Comparison of ENCODE assay signal across 26 cellular contexts in genomic region chr17:17128476-17129075, GRCh38.
DNase-seq lines count a peak whose midpoint lies in the region; ATAC-seq, FAIRE-seq and TF ChIP-seq lines count a peak whose summit lies in the region.
"Had no signal": no experiment of that assay in that cellular context is flagged by ENCODE, and none has a peak within 500 bp of the region (broad histone marks: within the 10 kb centered on the region; RNA-seq: fewer than 3 reads in every experiment).

No MANE protein-coding gene starts in this region.

- peak overlapping the region; percentile 34; the same call in 1 of the 2 replicates for H3K27ac Mint-ChIP-seq in WTC11
- H3K27ac Mint-ChIP-seq in progenitor cell of endocrine pancreas: no peak overlapping the region
- H3K27ac Mint-ChIP-seq in activated T-helper 1 cell treated with anti-CD3 and anti-CD28 coated beads, Interleukin-12 subunit alpha, Interleukin-12 subunit beta, Interleukin-2, Interleukin-4 antibody, amounts not matched to agents 30 ng/mL and 10 ng/mL and 1 ng/mL, durations not matched to agents 14 hours and 24 hours and 36 hours: no peak overlapping the region
- H3K27ac Mint-ChIP-seq: activated B cell treated with CpG ODN at 0.5 μM for 24 hours; activated T-cell treated with anti-CD3 and anti-CD28 coated beads, Interleukin-2, amount 50 U/mL, for 72 hours; dendritic cell treated with granulocyte-macrophage colony-stimulating factor and Interleukin-4, amounts not matched to agents 40 ng/mL and 50 ng/mL, for 4 days; memory B cell; T-helper 2 cell treated with Interferon-gamma antibody and Interleukin-4, amounts not matched to agents 5 μg/mL and 100 μg/mL, for 36 hours had no signal

- intact Hi-C loops in Right ventricle myocardium inferior (cut with DNase I) (no loop called here), kidney (cut with DNase I) (no loop called here), tibial artery (cut with DNase I; ENCODE audit: low total_unique reads) (loop anchor here (10.0 kb wide), 1 partner anchor 124 kb away; no protein-coding TSS in a partner anchor), thyroid gland (cut with DNase I) (no loop called here)
- intact Hi-C loops in activated T-helper 1 cell treated with anti-CD3 and anti-CD28 coated beads, Interleukin-12 subunit alpha, Interleukin-12 subunit beta, Interleukin-2, Interleukin-4 antibody, amounts not matched to agents 30 ng/mL and 10 ng/mL and 1 ng/mL, durations not matched to agents 14 hours and 24 hours and 36 hours (cut with micrococcal nuclease): no loop called here

- H3K27me3 ChIP-seq in right atrium auricular region: no peaks in the 10 kb centered on the region
- H3K27me3 ChIP-seq in tibial artery: no peaks in the 10 kb centered on the region
- H3K27me3 ChIP-seq in thyroid gland: no peaks in the 10 kb centered on the region
- H3K27me3 ChIP-seq: body of pancreas, stomach had no signal

- no peaks in the 10 kb centered on the region for H3K36me3 Mint-ChIP-seq in WTC11
- H3K36me3 Mint-ChIP-seq in progenitor cell of endocrine pancreas (ENCODE audit: insufficient read depth): peaks cover 2% of the 10 kb centered on the region
- H3K36me3 Mint-ChIP-seq in activated T-helper 1 cell treated with anti-CD3 and anti-CD28 coated beads, Interleukin-12 subunit alpha, Interleukin-12 subunit beta, Interleukin-2, Interleukin-4 antibody, amounts not matched to agents 30 ng/mL and 10 ng/mL and 1 ng/mL, durations not matched to agents 14 hours and 24 hours and 36 hours (ENCODE audit: low read depth): peaks cover 4% of the 10 kb centered on the region

- no peaks in the 10 kb centered on the region for H3K9me3 Mint-ChIP-seq in WTC11
- no peaks in the 10 kb centered on the region for H3K9me3 Mint-ChIP-seq in progenitor cell of endocrine pancreas (ENCODE audit: low read depth)
- H3K9me3 Mint-ChIP-seq in activated T-helper 1 cell treated with anti-CD3 and anti-CD28 coated beads, Interleukin-12 subunit alpha, Interleukin-12 subunit beta, Interleukin-2, Interleukin-4 antibody, amounts not matched to agents 30 ng/mL and 10 ng/mL and 1 ng/mL, durations not matched to agents 14 hours and 24 hours and 36 hours: no peaks in the 10 kb centered on the region
- H3K9me3 Mint-ChIP-seq: activated B cell treated with CpG ODN at 0.5 μM for 24 hours; activated T-cell treated with anti-CD3 and anti-CD28 coated beads, Interleukin-2, amount 50 U/mL, for 72 hours; dendritic cell treated with granulocyte-macrophage colony-stimulating factor and Interleukin-4, amounts not matched to agents 40 ng/mL and 50 ng/mL, for 4 days; memory B cell; T-helper 2 cell treated with Interferon-gamma antibody and Interleukin-4, amounts not matched to agents 5 μg/mL and 100 μg/mL, for 36 hours had no signal

- H3K4me3 Mint-ChIP-seq in WTC11: no peak overlapping the region
- H3K4me3 Mint-ChIP-seq in progenitor cell of endocrine pancreas (ENCODE audit: low read depth): no peak overlapping the region
- no peak overlapping the region for H3K4me3 Mint-ChIP-seq in activated T-helper 1 cell treated with anti-CD3 and anti-CD28 coated beads, Interleukin-12 subunit alpha, Interleukin-12 subunit beta, Interleukin-2, Interleukin-4 antibody, amounts not matched to agents 30 ng/mL and 10 ng/mL and 1 ng/mL, durations not matched to agents 14 hours and 24 hours and 36 hours
- H3K4me3 Mint-ChIP-seq: activated B cell treated with CpG ODN at 0.5 μM for 24 hours; activated T-cell treated with anti-CD3 and anti-CD28 coated beads, Interleukin-2, amount 50 U/mL, for 72 hours; dendritic cell treated with granulocyte-macrophage colony-stimulating factor and Interleukin-4, amounts not matched to agents 40 ng/mL and 50 ng/mL, for 4 days; memory B cell; T-helper 2 cell treated with Interferon-gamma antibody and Interleukin-4, amounts not matched to agents 5 μg/mL and 100 μg/mL, for 36 hours had no signal

- H3K4me1 Mint-ChIP-seq in WTC11 (0 out of 2 replicates have a peak, but pooled peaks cover 4% of the 10 kb centered on the region), progenitor cell of endocrine pancreas (ENCODE audit: low read depth) (no peaks in the 10 kb centered on the region)
- H3K4me1 Mint-ChIP-seq in activated T-helper 1 cell treated with anti-CD3 and anti-CD28 coated beads, Interleukin-12 subunit alpha, Interleukin-12 subunit beta, Interleukin-2, Interleukin-4 antibody, amounts not matched to agents 30 ng/mL and 10 ng/mL and 1 ng/mL, durations not matched to agents 14 hours and 24 hours and 36 hours (ENCODE audit: low read depth): peaks cover 30% of the 10 kb centered on the region

- ATAC-seq in Right ventricle myocardium inferior (no peak), WTC11 (no peak)
- ATAC-seq: A549; activated T-cell treated with anti-CD3 and anti-CD28 coated beads, Interleukin-2, amount 50 U/mL, for 72 hours; body of pancreas; HCT116; Panc1 had no signal

- POLR2A ChIA-PET in WTC11 (lab: Charles Lee): no interaction called here

- H3K9me3 ChIP-seq in right atrium auricular region (no peaks in the 10 kb centered on the region), kidney (ENCODE audit: control insufficient read depth in 1 of 2, low read length in 2 of 2) (no peaks in the 10 kb centered on the region), tibial artery (no peaks in the 10 kb centered on the region), thyroid gland (no peaks in the 10 kb centered on the region)
- H3K9me3 ChIP-seq: A549, body of pancreas, stomach had no signal

- FAIRE-seq in kidney (lab: Jason Lieb, UNC): no peak
- FAIRE-seq: A549, GM18507 had no signal

- 84 to 88% methylated on average over 14 of the region's 14 CpGs for WGBS in thyroid gland, 2 donors

- H3K27me3 Mint-ChIP-seq in WTC11 (ENCODE audit: low read depth) (no peaks in the 10 kb centered on the region), progenitor cell of endocrine pancreas (no peaks in the 10 kb centered on the region)
- H3K27me3 Mint-ChIP-seq in activated T-helper 1 cell treated with anti-CD3 and anti-CD28 coated beads, Interleukin-12 subunit alpha, Interleukin-12 subunit beta, Interleukin-2, Interleukin-4 antibody, amounts not matched to agents 30 ng/mL and 10 ng/mL and 1 ng/mL, durations not matched to agents 14 hours and 24 hours and 36 hours (ENCODE audit: insufficient read depth): no peaks in the 10 kb centered on the region
- H3K27me3 Mint-ChIP-seq: activated B cell treated with CpG ODN at 0.5 μM for 24 hours; dendritic cell treated with granulocyte-macrophage colony-stimulating factor and Interleukin-4, amounts not matched to agents 40 ng/mL and 50 ng/mL, for 4 days; memory B cell had no signal

- H3K27ac ChIP-seq in right atrium auricular region (no peak overlapping the region), kidney (ENCODE audit: low read depth in 2 of 2, low read length in 2 of 2) (no peak overlapping the region), tibial artery (peak overlapping the region; percentile 76 to 83), thyroid gland (peak overlapping the region in 1 of 3 donors; percentile 56)
- H3K27ac ChIP-seq: body of pancreas, skin epidermis, stomach had no signal

- H3K4me1 ChIP-seq in right atrium auricular region (peaks cover 0 to 38% of the 10 kb centered on the region in 2 donors), kidney (ENCODE audit: control insufficient read depth in 1 of 2, insufficient read depth in 1 of 2, low read depth in 1 of 2, low read length in 2 of 2) (peaks cover 0 to 15% of the 10 kb centered on the region in 2 donors), tibial artery (peaks cover 0 to 66% (median 48%) of the 10 kb centered on the region in 4 donors), thyroid gland (peaks cover 25 to 41% of the 10 kb centered on the region in 2 donors)
- H3K4me1 ChIP-seq: body of pancreas had no signal

- TF ChIP-seq POLR2A in thyroid gland (IDR thresholded peaks at IDR 0.05): no peak

- peak; percentile 26 for DNase-seq in Right ventricle myocardium inferior (ENCODE audit: missing footprints)
- DNase-seq in right atrium auricular region (ENCODE audit: low spot score): no peak
- DNase-seq in WTC11 (ENCODE audit: low spot score): no peak
- peak; percentile 56 for DNase-seq in kidney
- no peak for DNase-seq in tibial artery
- no peak for DNase-seq in progenitor cell of endocrine pancreas (ENCODE audit: low spot score, unreplicated experiment)
- no peak for DNase-seq in thyroid gland
- no peak for DNase-seq in activated T-helper 1 cell treated with anti-CD3 and anti-CD28 coated beads, Interleukin-12 subunit alpha, Interleukin-12 subunit beta, Interleukin-2, Interleukin-4 antibody, amounts not matched to agents 30 ng/mL and 10 ng/mL and 1 ng/mL, durations not matched to agents 14 hours and 24 hours and 36 hours (ENCODE audit: low spot score)
- DNase-seq: activated B cell treated with CpG ODN at 0.5 μM for 24 hours; activated T-cell treated with anti-CD3 and anti-CD28 coated beads, Interleukin-2, amount 50 U/mL, for 72 hours; body of pancreas; hypothalamus; islet precursor cell; Karpas-422; NCI-H1092 treated with DMSO at 0.1 percent for 48 hours; NCI-H446 treated with DMSO at 0.1 percent for 48 hours; NK-92 treated with Interleukin-12 subunit alpha and Interleukin-12 subunit beta, amount 100 ng/mL, for 24 hours; stomach had no signal

- no peak overlapping the region for H3K4me3 ChIP-seq in right atrium auricular region
- no peak overlapping the region for H3K4me3 ChIP-seq in kidney (ENCODE audit: low read length in 2 of 2)
- H3K4me3 ChIP-seq in tibial artery: no peak overlapping the region
- H3K4me3 ChIP-seq in thyroid gland (replicated peaks in 1 of 3): no peak overlapping the region
- H3K4me3 ChIP-seq: A549, body of pancreas, skin epidermis, stomach had no signal

- TF ChIP-seq CTCF in right atrium auricular region (IDR thresholded peaks at IDR 0.05) (no peak), WTC11 (IDR thresholded peaks at IDR 0.05) (no peak), kidney (IDR thresholded peaks at IDR 0.05; ENCODE audit: borderline replicate concordance, extremely low read depth, insufficient read depth) (no peak), tibial artery (IDR thresholded peaks at IDR 0.05) (no peak), progenitor cell of endocrine pancreas (IDR thresholded peaks at IDR 0.05; ENCODE audit: unreplicated experiment) (no peak), thyroid gland (IDR thresholded peaks at IDR 0.05) (no peak)

- CTCF ChIA-PET in WTC11 (lab: Charles Lee): interaction anchor here (1.0 to 8.1 kb wide), 3 partner anchors 14 to 137 kb away, joined by 5 to 77 read pairs (median 8); no protein-coding TSS in a partner anchor

- peaks cover 66% of the 10 kb centered on the region for H3K36me3 ChIP-seq in right atrium auricular region
- H3K36me3 ChIP-seq in kidney (ENCODE audit: control insufficient read depth in 1 of 2, insufficient read depth in 2 of 2, low read length in 2 of 2): peaks cover 24 to 52% of the 10 kb centered on the region in 2 donors
- peaks cover 21 to 68% (median 54%) of the 10 kb centered on the region in 3 donors for H3K36me3 ChIP-seq in tibial artery
- peaks cover 28 to 32% of the 10 kb centered on the region in 2 donors for H3K36me3 ChIP-seq in thyroid gland

- H3K9ac ChIP-seq in kidney (ENCODE audit: low read length in 2 of 2): no peak overlapping the region

TF ChIP-seq in WTC11, 78 proteins besides CTCF, POLR2A, EP300 and RAD21 (continues in another document):
- no peak for TF ChIP-seq CREM (CRISPR knock-in tag; IDR thresholded peaks at IDR 0.05)
- TF ChIP-seq NFATC4 (CRISPR knock-in tag; IDR thresholded peaks at IDR 0.05): no peak
- no peak for TF ChIP-seq ZNF121 (CRISPR knock-in tag; IDR thresholded peaks at IDR 0.05)

Comparison
In these comparisons a context has a peak if more than half of its experiments do, and no peak if none do; other contexts are left out.
1. DNase-seq: peak in Right ventricle myocardium inferior (single experiment) and kidney (single experiment); none in right atrium auricular region (single experiment), WTC11 (single experiment), tibial artery (0 of 2), progenitor cell of endocrine pancreas (single experiment), thyroid gland (0 of 2) and activated T-helper 1 cell treated with anti-CD3 and anti-CD28 coated beads, Interleukin-12 subunit alpha, Interleukin-12 subunit beta, Interleukin-2, Interleukin-4 antibody, amounts not matched to agents 30 ng/mL and 10 ng/mL and 1 ng/mL, durations not matched to agents 14 hours and 24 hours and 36 hours (single experiment).
2. H3K27ac ChIP-seq: peak in tibial artery (2 of 2); none in right atrium auricular region (0 of 2) and kidney (0 of 2).